Comparison of ENCODE assay signal across 14 cellular contexts in the genomic region with DNA sequence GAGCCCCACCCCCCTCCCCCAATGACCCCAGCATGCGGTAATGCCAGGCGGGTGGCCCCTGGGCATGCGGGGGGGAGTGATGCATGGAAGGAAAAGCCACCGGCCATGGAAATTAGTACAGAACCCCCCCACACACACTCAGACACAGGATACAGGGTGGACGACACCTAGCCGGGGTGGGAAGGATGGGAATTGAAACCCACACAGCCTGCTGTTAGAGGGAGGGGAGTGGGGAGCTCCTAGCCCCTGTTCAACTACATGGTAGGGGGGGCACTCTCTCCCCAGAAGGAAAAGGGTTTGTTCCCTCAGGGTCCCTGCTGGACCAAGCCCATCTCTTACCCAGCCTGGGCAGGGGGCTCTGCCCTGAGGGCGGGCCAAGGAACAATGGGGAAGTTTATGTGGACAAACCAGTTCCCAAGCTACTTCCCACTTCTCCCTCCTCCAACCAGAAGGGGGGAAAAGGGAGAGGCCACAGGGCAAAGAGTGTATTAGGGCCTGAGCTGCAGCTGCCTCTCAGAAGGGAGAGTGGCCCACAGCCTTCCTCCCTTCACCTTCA. TPM values are rescaled to one million over a fixed set of nuclear protein-coding genes. Genes with fewer than 3 reads are reported as not detected.
A peak's percentile ranks its signal among the peaks of the same experiment; 100 is the strongest.
DNase-seq lines count a peak whose midpoint lies in the region; ATAC-seq and TF ChIP-seq lines count a peak whose summit lies in the region.
"Had no signal": no experiment of that assay in that cellular context is flagged by ENCODE, and none has a peak within 500 bp of the region (broad histone marks: within the 10 kb centered on the region; RNA-seq: fewer than 3 reads in every experiment).

No MANE protein-coding gene starts in this region.

- no peak overlapping the region; the same call in 1 of the 2 replicates for H3K27ac ChIP-seq in HUES6 (ENCODE audit: low read depth, low read length)
- H3K27ac ChIP-seq in suprapubic skin, result peak overlapping the region; percentile 23

- H3K36me3 Mint-ChIP-seq in chondrocyte (ENCODE audit: low read depth) (peaks cover 14% of the 10 kb centered on the region), memory B cell (peaks cover 13% of the 10 kb centered on the region), T-cell (peaks cover 34% of the 10 kb centered on the region)

- H3K36me3 ChIP-seq in HUES6 (ENCODE audit: control insufficient read depth, insufficient read depth, low read length) (peaks cover 62% of the 10 kb centered on the region), suprapubic skin (peaks cover 66% of the 10 kb centered on the region)

- H3K27me3 Mint-ChIP-seq in chondrocyte (ENCODE audit: low read depth), result no peaks in the 10 kb centered on the region
- no peaks in the 10 kb centered on the region for H3K27me3 Mint-ChIP-seq in memory B cell
- H3K27me3 Mint-ChIP-seq in T-cell, result no peaks in the 10 kb centered on the region

- H3K9me3 Mint-ChIP-seq in chondrocyte (ENCODE audit: low read depth), result no peaks in the 10 kb centered on the region
- no peaks in the 10 kb centered on the region for H3K9me3 Mint-ChIP-seq in memory B cell
- no peaks in the 10 kb centered on the region for H3K9me3 Mint-ChIP-seq in T-cell

- no peak for TF ChIP-seq POLR2A in suprapubic skin (IDR thresholded peaks at IDR 0.05)

- WGBS in suprapubic skin, result 63% methylated on average over 7 of the region's 7 CpGs

- H3K4me1 Mint-ChIP-seq in chondrocyte (ENCODE audit: low read depth), result peaks cover 23% of the 10 kb centered on the region
- peaks cover 15% of the 10 kb centered on the region for H3K4me1 Mint-ChIP-seq in memory B cell
- peaks cover 16 to 26% (median 24%) of the 10 kb centered on the region in 3 donors for H3K4me1 Mint-ChIP-seq in T-cell

- H3K4me3 ChIP-seq in HUES6 (ENCODE audit: low read depth, low read length), result no peak overlapping the region
- no peak overlapping the region for H3K4me3 ChIP-seq in suprapubic skin

- TF ChIP-seq CTCF in chondrocyte (IDR thresholded peaks at IDR 0.05), result no peak
- TF ChIP-seq CTCF in suprapubic skin (IDR thresholded peaks at IDR 0.05), result no peak

- no peaks in the 10 kb centered on the region for H3K9me3 ChIP-seq in HUES6 (ENCODE audit: control insufficient read depth, insufficient read depth, low read depth, low read length)
- no peaks in the 10 kb centered on the region for H3K9me3 ChIP-seq in suprapubic skin

- peak overlapping the region; percentile 23 for H3K9ac ChIP-seq in HUES6 (ENCODE audit: low read length)

- no peak overlapping the region for H3K4me3 Mint-ChIP-seq in chondrocyte (ENCODE audit: unreplicated experiment)
- H3K4me3 Mint-ChIP-seq in memory B cell, result no peak overlapping the region
- no peak overlapping the region for H3K4me3 Mint-ChIP-seq in T-cell

- H3K27me3 ChIP-seq in HUES6 (ENCODE audit: control insufficient read depth, insufficient read depth, low read length) (no peaks in the 10 kb centered on the region), suprapubic skin (no peaks in the 10 kb centered on the region)

- H3K27ac Mint-ChIP-seq in chondrocyte (ENCODE audit: unreplicated experiment), result peak overlapping the region; percentile 63
- peak overlapping the region; percentile 14 for H3K27ac Mint-ChIP-seq in memory B cell
- H3K27ac Mint-ChIP-seq in T-cell, result no peak overlapping the region

- H3K4me1 ChIP-seq in HUES6 (ENCODE audit: control insufficient read depth, insufficient read depth, low read length), result peaks cover 19% of the 10 kb centered on the region
- peaks cover 16% of the 10 kb centered on the region for H3K4me1 ChIP-seq in suprapubic skin

- no peak for DNase-seq in chondrocyte (ENCODE audit: low spot score)
- DNase-seq in memory B cell (ENCODE audit: low spot score in 2 of 2), result no peak
- no peak for DNase-seq in suprapubic skin (ENCODE audit: low spot score in 2 of 2)
- DNase-seq in NCI-H2227 treated with DMSO at 0.1 percent for 48 hours (lab: John Stamatoyannopoulos, UW), result no peak
- DNase-seq in T-cell, result no peak
- DNase-seq: glutamatergic neuron; midbrain; NCI-H146; NCI-H526 treated with DMSO at 0.1 percent for 48 hours; retina; SHP77 treated with DMSO at 0.1 percent for 48 hours; stimulated activated CD4-positive, alpha-beta T cell treated with anti-CD3 and anti-CD28 coated beads, Interleukin-4, amount 100 ng/mL, for 24 hours had no signal

- ATAC-seq in memory B cell (ENCODE audit: low read depth) (no peak), GM19467 (IDR thresholded peaks at IDR 0.05; ENCODE audit: unreplicated experiment) (no peak), T-cell (replicated peaks in 1 of 4) (no peak)

- CTCF ChIA-PET in T-cell (lab: Charles Lee), result no interaction called here

- POLR2A ChIA-PET in T-cell (lab: Charles Lee), result interaction anchor here in 1 of 2 donors (0.6 kb wide), 1 partner anchor 9 kb away, joined by 3 read pairs; no protein-coding TSS in a partner anchor

- no peak for TF ChIP-seq EP300 in suprapubic skin (IDR thresholded peaks at IDR 0.05)

RNA-seq across cellular contexts. Expression of gene TMUB2, which starts 5.2 kb away (rescaled TPM):
- 34.8 to 37.3 TPM (median 35.9 TPM) in 3 replicates for total RNA-seq in chondrocyte
- 10 to 100 TPM; 31.5 to 48.8 (median 36.1) TPM for total RNA-seq in suprapubic skin
- total RNA-seq in T-cell, result 10 to 100 TPM; 42.0 to 46.6 (median 43.0) TPM

RNA-seq across cellular contexts. Expression of gene ATXN7L3, which starts 7.7 kb away (rescaled TPM):
- total RNA-seq in chondrocyte, result 79.7 to 100 TPM (median 93.4 TPM) in 3 replicates
- total RNA-seq in suprapubic skin, result 10 to 100 TPM; 44.1 to 75.0 (median 67.3) TPM
- 100 to 1,000 TPM; 101 to 130 (median 125) TPM for total RNA-seq in T-cell

RNA-seq across cellular contexts. Expression of gene ASB16, which starts 21.5 kb away (rescaled TPM):
- total RNA-seq in chondrocyte, result not detected in 3 replicates
- not detected for total RNA-seq in suprapubic skin
- under 1 TPM in 1 of 5 donors, not detected in 4; 0.15 TPM for total RNA-seq in T-cell

RNA-seq across cellular contexts. Expression of gene UBTF, which starts 27.5 kb away (rescaled TPM):
- total RNA-seq in chondrocyte (62.1 to 108 TPM (median 62.9 TPM) in 3 replicates), suprapubic skin (100 to 1,000 TPM in 1 of 4 donors, 10 to 100 TPM in 3; 54.8 to 102 (median 71.8) TPM), T-cell (100 to 1,000 TPM; 162 to 228 (median 213) TPM)

RNA-seq across cellular contexts. Expression of gene HROB, which starts 50.3 kb away (rescaled TPM):
- 1.3 to 2.8 TPM (median 2.0 TPM) in 3 replicates for total RNA-seq in chondrocyte
- 1 to 10 TPM; 1.6 to 3.7 (median 2.4) TPM for total RNA-seq in suprapubic skin
- 1 to 10 TPM in 4 of 5 donors, under 1 TPM in 1; 0.73 to 3.4 (median 1.1) TPM for total RNA-seq in T-cell

Comparison
In these comparisons a context has a peak if more than half of its experiments do, and no peak if none do; other contexts are left out.
1. H3K27ac Mint-ChIP-seq: peak in chondrocyte (single experiment) and memory B cell (single experiment); none in T-cell (0 of 2).